8 cellular contexts compared by ENCODE assay signal in the genomic region with DNA sequence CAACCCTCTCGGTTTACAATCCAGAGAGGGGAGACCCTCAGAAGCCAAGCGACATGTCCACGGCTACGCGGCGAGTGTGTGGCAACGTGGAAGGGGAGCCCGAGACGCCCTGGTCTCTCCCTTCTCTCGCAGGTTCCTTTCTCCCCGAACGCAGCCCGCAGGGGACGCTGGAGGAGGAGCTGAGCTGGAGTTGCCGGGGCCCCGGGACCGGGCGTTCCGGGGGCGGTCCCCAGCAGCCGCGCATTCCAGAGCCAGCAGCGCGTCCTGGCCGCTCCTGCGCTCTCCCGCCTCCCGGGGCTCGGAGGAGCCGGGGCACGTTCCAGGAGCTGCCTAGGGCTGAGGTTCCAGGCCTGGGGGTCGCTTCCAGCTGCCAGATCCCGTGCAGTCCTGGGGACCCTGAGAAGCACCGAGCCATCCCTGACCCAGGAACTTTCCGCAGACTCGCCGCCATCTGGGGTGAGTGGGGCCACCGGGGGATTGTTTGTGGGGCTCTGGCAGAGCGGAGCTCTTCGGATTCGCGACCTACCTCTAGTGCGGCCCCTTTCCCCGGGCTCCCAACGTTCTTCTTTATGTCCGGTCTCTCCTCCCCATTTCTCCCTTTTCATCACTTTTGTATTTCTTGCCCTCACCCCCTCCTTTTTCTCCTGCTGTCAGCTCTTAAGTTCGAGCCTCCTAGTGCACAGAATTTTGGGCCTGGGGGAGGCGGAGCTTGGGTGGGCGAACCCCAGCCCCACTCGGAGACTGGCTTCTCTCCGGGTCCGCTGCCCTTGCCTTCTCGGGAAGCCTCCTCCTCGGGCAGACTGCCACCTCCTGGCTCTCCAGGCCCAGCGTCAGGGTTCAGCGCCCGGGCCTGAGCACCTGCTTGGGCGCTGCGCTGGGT. TPM values are rescaled to one million over a fixed set of nuclear protein-coding genes. Genes with fewer than 3 reads are reported as not detected.
DNase-seq lines count a peak whose midpoint lies in the region; ATAC-seq, FAIRE-seq and TF ChIP-seq lines count a peak whose summit lies in the region.

A gene with protein sequence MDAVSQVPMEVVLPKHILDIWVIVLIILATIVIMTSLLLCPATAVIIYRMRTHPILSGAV (plus strand): TSS at position 241 of the 880 bp plus-strand sequence. CDS start 16,684 bp downstream, outside the sequence.

- POLR2A ChIA-PET in A549 (lab: Yijun Ruan, JAX): interaction anchor here (0.6 to 1.9 kb wide), 5 partner anchors 20 to 329 kb away, joined by 3 to 12 read pairs (median 5); a partner anchor contains a TSS

- intact Hi-C loops in left cardiac atrium (cut with DNase I) (no loop called here), posterior vena cava (cut with DNase I) (no loop called here)

- peaks cover 9% of the 10 kb centered on the region for H3K4me1 ChIP-seq in A549

- DNase-seq in A549 (ENCODE audit: low read depth in 1 of 2, low spot score in 1 of 2) (peak; percentile 55 to 58), HuH-7 (ENCODE audit: low spot score) (peak; percentile 69), T-helper 1 cell (peak; percentile 33 to 76 (median 53)), left cardiac atrium (peak; percentile 87), posterior vena cava (ENCODE audit: low spot score) (peak; percentile 95)

- TF ChIP-seq POLR2A in A549 (IDR thresholded peaks at IDR 0.05; ENCODE audit: low read length): peak; percentile 33; the same call in 1 of the 2 replicates

- no peak for FAIRE-seq in A549 (lab: Jason Lieb, UNC)

- peak; percentile 64 to 66 for TF ChIP-seq RAD21 in A549 (conservative IDR thresholded peaks at IDR 0.05 in 1 of 2, IDR thresholded peaks at IDR 0.05 in 1 of 2)

- peak; percentile 54 for TF ChIP-seq CTCF in A549 (IDR thresholded peaks at IDR 0.05)

- peak within 1 kb of the TSS; percentile 78 to 86 for H3K27ac ChIP-seq in A549
- peak within 1 kb of the TSS; percentile 60 for H3K27ac ChIP-seq in adipose tissue (ENCODE audit: low read depth, low read length)

- no peak for TF ChIP-seq EP300 in A549 (IDR thresholded peaks at IDR 0.05)

- CTCF ChIA-PET in A549 (lab: Yijun Ruan, JAX): interaction anchor here (0.7 to 3.2 kb wide), 31 partner anchors 9 to 386 kb away, joined by 3 to 34 read pairs (median 5); a partner anchor contains a TSS

- 13% methylated on average over 29 of the region's 59 CpGs for WGBS in A549 (ENCODE audit: missing lambda C conversion rate)
- 0 to 1% (median 0%) methylated on average over 49 to 59 of the region's 59 CpGs for WGBS in adipose tissue, 3 donors

- ATAC-seq in A549 (peak; percentile 91 to 94), GM18502 (IDR thresholded peaks at IDR 0.05; ENCODE audit: poor library complexity, unreplicated experiment) (peak; percentile 34), left cardiac atrium (peak; percentile 85 to 87), GM18517 (IDR thresholded peaks at IDR 0.05; ENCODE audit: unreplicated experiment) (no peak)

- peak within 1 kb of the TSS; percentile 81 for H3K4me3 ChIP-seq in A549

- H3K9me3 ChIP-seq in A549: no peaks in the 10 kb centered on the region

- H3K4me2 ChIP-seq in A549: peak within 1 kb of the TSS; percentile 96

TF ChIP-seq in A549, 52 proteins besides CTCF, POLR2A, EP300 and RAD21:
- TF ChIP-seq, protein P1, sequence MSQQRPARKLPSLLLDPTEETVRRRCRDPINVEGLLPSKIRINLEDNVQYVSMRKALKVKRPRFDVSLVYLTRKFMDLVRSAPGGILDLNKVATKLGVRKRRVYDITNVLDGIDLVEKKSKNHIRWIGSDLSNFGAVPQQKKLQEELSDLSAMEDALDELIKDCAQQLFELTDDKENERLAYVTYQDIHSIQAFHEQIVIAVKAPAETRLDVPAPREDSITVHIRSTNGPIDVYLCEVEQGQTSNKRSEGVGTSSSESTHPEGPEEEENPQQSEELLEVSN (IDR thresholded peaks at IDR 0.05; ENCODE audit: borderline replicate concordance, low read depth): peak; percentile 48; the same call in 1 of the 2 replicates
- TF ChIP-seq RCOR1 (IDR thresholded peaks at IDR 0.05; ENCODE audit: low read depth, low read length) (no peak), HOXB13 (CRISPR knock-in tag; IDR thresholded peaks at IDR 0.05; ENCODE audit: low read depth) (no peak), SMC3 (IDR thresholded peaks at IDR 0.05) (peak; percentile 54), MAFK (IDR thresholded peaks at IDR 0.05; ENCODE audit: partially characterized antibody) (no peak), ESRRA (IDR thresholded peaks at IDR 0.05; ENCODE audit: borderline replicate concordance, low read length) (no peak), FOSB (CRISPR knock-in tag; IDR thresholded peaks at IDR 0.05) (no peak), TFCP2L1 (CRISPR knock-in tag; IDR thresholded peaks at IDR 0.05) (no peak)
- TF ChIP-seq, protein P2, sequence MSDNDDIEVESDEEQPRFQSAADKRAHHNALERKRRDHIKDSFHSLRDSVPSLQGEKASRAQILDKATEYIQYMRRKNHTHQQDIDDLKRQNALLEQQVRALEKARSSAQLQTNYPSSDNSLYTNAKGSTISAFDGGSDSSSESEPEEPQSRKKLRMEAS (IDR thresholded peaks at IDR 0.05): peak; percentile 24; the same call in 1 of the 2 replicates
- TF ChIP-seq, protein P3, sequence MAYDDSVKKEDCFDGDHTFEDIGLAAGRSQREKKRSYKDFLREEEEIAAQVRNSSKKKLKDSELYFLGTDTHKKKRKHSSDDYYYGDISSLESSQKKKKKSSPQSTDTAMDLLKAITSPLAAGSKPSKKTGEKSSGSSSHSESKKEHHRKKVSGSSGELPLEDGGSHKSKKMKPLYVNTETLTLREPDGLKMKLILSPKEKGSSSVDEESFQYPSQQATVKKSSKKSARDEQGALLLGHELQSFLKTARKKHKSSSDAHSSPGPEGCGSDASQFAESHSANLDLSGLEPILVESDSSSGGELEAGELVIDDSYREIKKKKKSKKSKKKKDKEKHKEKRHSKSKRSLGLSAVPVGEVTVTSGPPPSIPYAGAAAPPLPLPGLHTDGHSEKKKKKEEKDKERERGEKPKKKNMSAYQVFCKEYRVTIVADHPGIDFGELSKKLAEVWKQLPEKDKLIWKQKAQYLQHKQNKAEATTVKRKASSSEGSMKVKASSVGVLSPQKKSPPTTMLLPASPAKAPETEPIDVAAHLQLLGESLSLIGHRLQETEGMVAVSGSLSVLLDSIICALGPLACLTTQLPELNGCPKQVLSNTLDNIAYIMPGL (CRISPR knock-in tag; IDR thresholded peaks at IDR 0.05; ENCODE audit: borderline replicate concordance): no peak

RNA-seq across cellular contexts. Expression of the gene that starts here (rescaled TPM):
- polyA plus RNA-seq in A549 (2011; rRNA removed) (4.5 and 4.9 TPM in 2 replicates), A549 (2017; fragmentation: RNase III; extraction: RNeasy Plus Mini Kit Qiagen cat#74134 plus additional on column Dnase treatment) (3.0 to 4.6 TPM (median 4.1 TPM) in 3 replicates), adipose tissue (100 to 1,000 TPM in 2 of 3 donors, 10 to 100 TPM in 1; 31.7 to 152 (median 114) TPM)
- 3.3 and 4.1 TPM in 2 replicates for polyA plus RNA-seq in A549 (2012; cell fraction: cytosol; rRNA removed)
- polyA plus RNA-seq in A549 (2012; cell fraction: nucleus; rRNA removed): 1.3 and 2.1 TPM in 2 replicates
- 1.7 and 1.8 TPM in 2 replicates for polyA minus RNA-seq in A549 (2011; rRNA and poly(A)+ RNA removed)
- total RNA-seq in left cardiac atrium (10 to 100 TPM; 27.9 to 37.8 TPM), posterior vena cava (10 to 100 TPM; 22.9 to 32.5 TPM)

Comparison
In these comparisons a context has a peak if more than half of its experiments do, and no peak if none do; other contexts are left out.
1. RNA of the gene that starts here (polyA plus RNA-seq): 31.7 to 152 TPM in adipose tissue; 1.3 to 4.9 TPM in A549; every median in the first group is over 4 times any median in the second.
2. Peak in every context shown above with its lines, with median percentiles within 50 percentile points of each other: DNase-seq.